ENCODE assay signal across 26 cellular contexts in genomic region chr11:59801160-59801706, GRCh38. TPM values are rescaled to one million over a fixed set of nuclear protein-coding genes. Genes with fewer than 3 reads are reported as not detected.
DNase-seq lines count a peak whose midpoint lies in the region; ATAC-seq and TF ChIP-seq lines count a peak whose summit lies in the region.
"Had no signal": no experiment of that assay in that cellular context is flagged by ENCODE, and none has a peak within 500 bp of the region (broad histone marks: within the 10 kb centered on the region; RNA-seq: fewer than 3 reads in every experiment).

No MANE protein-coding gene starts in this region.

- H3K79me2 ChIP-seq in PC-9 (ENCODE audit: low read depth): no peaks in the 10 kb centered on the region

- CTCF ChIA-PET in PC-9 (lab: Charles Lee): interaction anchor here (0.6 to 2.9 kb wide), 5 partner anchors 25 to 825 kb away, joined by 3 to 16 read pairs (median 4); partner anchors contain the start of gene STX3

- ATAC-seq in psoas muscle (no peak), HG02678 (IDR thresholded peaks at IDR 0.05; ENCODE audit: unreplicated experiment) (no peak)
- ATAC-seq: stimulated activated naive CD8-positive, alpha-beta T cell treated with anti-CD3 and anti-CD28 coated beads, Interleukin-15, Interleukin-2, amounts not matched to agents 100 U/mL and 50 U/mL, for 24 hours had no signal

- H3K27me3 ChIP-seq in PC-9 (ENCODE audit: insufficient read depth, low read depth): no peaks in the 10 kb centered on the region
- H3K27me3 ChIP-seq in psoas muscle (ENCODE audit: insufficient read depth in 3 of 3, low read length in 2 of 3): no peaks in the 10 kb centered on the region
- no peaks in the 10 kb centered on the region for H3K27me3 ChIP-seq in thyroid gland
- H3K27me3 ChIP-seq: BE2C, dorsolateral prefrontal cortex, esophagus muscularis mucosa, tibial nerve had no signal

- H3K36me3 ChIP-seq in PC-9 (ENCODE audit: low read depth) (peaks cover 8% of the 10 kb centered on the region; the same call in 1 of the 2 replicates), psoas muscle (ENCODE audit: insufficient read depth in 1 of 2, low read depth in 1 of 2) (peaks cover 7 to 83% of the 10 kb centered on the region in 2 donors), thyroid gland (peaks cover 3 to 16% of the 10 kb centered on the region in 2 donors)
- H3K36me3 ChIP-seq: BE2C had no signal

- H3K4me2 ChIP-seq in PC-9: no peak overlapping the region

- peaks cover 41% of the 10 kb centered on the region for H3F3A ChIP-seq in PC-9 (ENCODE audit: insufficient read depth, low read depth)

- TF ChIP-seq CTCF in PC-9 (conservative IDR thresholded peaks at IDR 0.05): no peak
- TF ChIP-seq CTCF in psoas muscle (IDR thresholded peaks at IDR 0.05): no peak
- TF ChIP-seq CTCF in thyroid gland (IDR thresholded peaks at IDR 0.05): no peak

- 45 to 53% (median 50%) methylated on average over 2 of the region's 2 CpGs for WGBS in psoas muscle, 3 donors
- 83 to 88% methylated on average over 2 of the region's 2 CpGs for WGBS in thyroid gland, 2 donors

- POLR2A ChIA-PET in PC-9 (lab: Charles Lee; ENCODE audit: unreplicated experiment): no interaction called here

- H3K4me3 ChIP-seq in PC-9: no peak overlapping the region
- no peak overlapping the region for H3K4me3 ChIP-seq in psoas muscle
- no peak overlapping the region for H3K4me3 ChIP-seq in thyroid gland (replicated peaks in 1 of 3)
- H3K4me3 ChIP-seq: esophagus muscularis mucosa, tibial nerve had no signal

- no peaks in the 10 kb centered on the region for H3K9me2 ChIP-seq in PC-9 (ENCODE audit: insufficient read depth)

- H3K4me1 ChIP-seq in PC-9 (replicated peaks; ENCODE audit: insufficient read depth): peaks cover 25% of the 10 kb centered on the region
- peaks cover 8% of the 10 kb centered on the region for H3K4me1 ChIP-seq in psoas muscle
- H3K4me1 ChIP-seq in thyroid gland: no peaks in the 10 kb centered on the region
- H3K4me1 ChIP-seq: BE2C had no signal

- no peaks in the 10 kb centered on the region for H4K20me1 ChIP-seq in PC-9 (ENCODE audit: insufficient read depth)

- DNase-seq in NCI-H524 (lab: John Stamatoyannopoulos, UW) (peak; percentile 1 to 12), NCI-H524 treated with DMSO at 0.1 percent for 48 hours (lab: John Stamatoyannopoulos, UW) (no peak), PC-9 (no peak), epithelial cell of prostate (ENCODE audit: low read depth, low spot score) (no peak), psoas muscle (no peak), thyroid gland (no peak), activated T-cell treated with anti-CD3 and anti-CD28 coated beads for 4 hours (no peak)
- DNase-seq: activated B cell treated with CpG ODN at 0.5 μM for 24 hours; activated naive CD4-positive, alpha-beta T cell treated with anti-CD3 and anti-CD28 coated beads, Interleukin-2, amount 10 ng/mL, durations not matched to agents 7 days and 5 days; activated T-cell treated with anti-CD3 and anti-CD28 coated beads, Interleukin-2, amount 50 U/mL, for 48 hours; BE2C; dorsolateral prefrontal cortex; NCI-H1105; NCI-H510A; occipital lobe; RPMI8226; stimulated activated CD4-positive, alpha-beta T cell treated with anti-CD3 and anti-CD28 coated beads, Interleukin-4, amount 100 ng/mL, for 24 hours; stimulated activated naive CD8-positive, alpha-beta T cell treated with anti-CD3 and anti-CD28 coated beads, Interleukin-15, Interleukin-2, amounts not matched to agents 100 U/mL and 50 U/mL, for 24 hours; T-helper 9 cell had no signal

- H2AFZ ChIP-seq in PC-9: no peak overlapping the region

- H3K27ac ChIP-seq in PC-9 (peak overlapping the region; percentile 16; the same call in 1 of the 2 replicates), epithelial cell of prostate (peak overlapping the region; percentile 45), psoas muscle (peak overlapping the region; percentile 71), thyroid gland (no peak overlapping the region)

- intact Hi-C loops in PC-9 (cut with micrococcal nuclease; ENCODE audit: unreplicated experiment) (no loop called here), psoas muscle (cut with DNase I) (loop anchor here (2.0 to 10.0 kb wide), 5 partner anchors 46 to 266 kb away; partner anchors contain the start of genes PATL1 (in 1 of the 2) and STX3 (in 1 of the 2)), thyroid gland (cut with DNase I) (loop anchor here (5.0 kb wide), 1 partner anchor 49 kb away; no protein-coding TSS in a partner anchor)

- no peak for TF ChIP-seq POLR2A in thyroid gland (IDR thresholded peaks at IDR 0.05)

- no peaks in the 10 kb centered on the region for H3K9me3 ChIP-seq in PC-9 (ENCODE audit: insufficient read depth, low read depth)
- H3K9me3 ChIP-seq in psoas muscle: no peaks in the 10 kb centered on the region
- H3K9me3 ChIP-seq in thyroid gland: no peaks in the 10 kb centered on the region
- H3K9me3 ChIP-seq: BE2C, esophagus muscularis mucosa, tibial nerve had no signal

- BruUV-seq in PC-9 (replicated peaks; lab: Mats Ljungman, UMichigan): no TSS peak

RNA-seq across cellular contexts. Expression of gene MRPL16, which starts 9.3 kb away (rescaled TPM):
- total RNA-seq in PC-9 (2021) (64.7 and 82.0 TPM in 2 replicates), psoas muscle (10 to 100 TPM; 37.8 to 53.9 (median 50.4) TPM), thyroid gland (10 to 100 TPM; 19.4 to 40.7 (median 25.4) TPM)
- polyA plus RNA-seq in psoas muscle: 10 to 100 TPM; 50.2 to 92.7 (median 55.3) TPM

RNA-seq across cellular contexts. Expression of gene CBLIF, which starts 44.1 kb away (rescaled TPM):
- total RNA-seq in PC-9 (2021) (not detected in 2 replicates), psoas muscle (not detected), thyroid gland (not detected)
- polyA plus RNA-seq in psoas muscle: under 1 TPM in 1 of 3 donors, not detected in 2; 0.05 TPM
- total RNA-seq: activated B cell treated with CpG ODN at 0.5 μM for 24 hours, Daoy, dorsolateral prefrontal cortex, esophagus muscularis mucosa, kidney epithelial cell, mammary epithelial cell, myocyte, occipital lobe, tibial nerve had no signal
- polyA plus RNA-seq: mammary epithelial cell had no signal

RNA-seq across cellular contexts. Expression of gene STX3, which starts 46.1 kb away (rescaled TPM):
- total RNA-seq in PC-9 (2021) (45.2 and 50.1 TPM in 2 replicates), psoas muscle (10 to 100 TPM in 1 of 4 donors, 1 to 10 TPM in 3; 7.3 to 11.1 (median 9.4) TPM), thyroid gland (10 to 100 TPM; 36.5 to 46.4 (median 41.6) TPM)
- 1 to 10 TPM; 3.8 to 6.1 (median 4.7) TPM for polyA plus RNA-seq in psoas muscle

Comparison
In these comparisons a context has a peak if more than half of its experiments do, and no peak if none do; other contexts are left out.
1. DNase-seq: peak in NCI-H524 (2 of 2); none in NCI-H524 treated with DMSO at 0.1 percent for 48 hours (single experiment), PC-9 (0 of 2), epithelial cell of prostate (single experiment), psoas muscle (0 of 2), thyroid gland (0 of 2) and activated T-cell treated with anti-CD3 and anti-CD28 coated beads for 4 hours (single experiment).
2. H3K27ac ChIP-seq: peak in PC-9 (single experiment), epithelial cell of prostate (single experiment) and psoas muscle (single experiment); none in thyroid gland (0 of 3).